22 cellular contexts compared by ENCODE assay signal in genomic region chr6:18314317-18314997, GRCh38.
"Had no signal": no experiment of that assay in that cellular context is flagged by ENCODE, and none has a peak within 500 bp of the region (broad histone marks: within the 10 kb centered on the region; RNA-seq: fewer than 3 reads in every experiment).

No MANE protein-coding gene starts in this region.

- DNase-seq: activated CD4-positive, alpha-beta T cell treated with anti-CD3 and anti-CD28 coated beads for 4 hours; activated CD8-positive, alpha-beta memory T cell treated with anti-CD3 and anti-CD28 coated beads, Interleukin-2, amount 50 U/mL, for 4 hours; activated CD8-positive, alpha-beta T cell treated with anti-CD3 and anti-CD28 coated beads for 36 hours; aorta; central memory CD4-positive, alpha-beta T cell; KBM-7; NCI-H1092; NCI-H1417; NCI-H1930; NCI-H345; NCI-H510A treated with DMSO at 0.1 percent for 48 hours; NCI-H69; NK-92 treated with Interleukin-12 subunit alpha and Interleukin-12 subunit beta, amount 100 ng/mL, for 24 hours; OCI-M1; Peyer's patch; Right ventricle myocardium superior; SJCRH30 had no signal

- H3K4me1 Mint-ChIP-seq: activated naive CD4-positive, alpha-beta T cell treated with anti-CD3 and anti-CD28 coated beads, Interleukin-2, amount 50 U/mL, for 24 hours had no signal

- H3K36me3 Mint-ChIP-seq: activated naive CD4-positive, alpha-beta T cell treated with anti-CD3 and anti-CD28 coated beads, Interleukin-2, amount 50 U/mL, for 24 hours had no signal

- H3K4me3 ChIP-seq: Peyer's patch, SJCRH30 had no signal

- H3K27me3 ChIP-seq: Peyer's patch, SJCRH30 had no signal

- H3K9me3 Mint-ChIP-seq: activated naive CD4-positive, alpha-beta T cell treated with anti-CD3 and anti-CD28 coated beads, Interleukin-2, amount 50 U/mL, for 24 hours; T-helper 1 cell treated with Interleukin-12 subunit alpha and Interleukin-12 subunit beta and Interleukin-4 antibody, amounts not matched to agents 30 μg/mL and 1 μg/mL, for 36 hours had no signal

- H3K27ac ChIP-seq: Peyer's patch, RWPE1, SJCRH30 had no signal

- H3K36me3 ChIP-seq: Peyer's patch, SJCRH30 had no signal

- H3K4me3 Mint-ChIP-seq: activated CD8-positive, alpha-beta T cell treated with anti-CD3 and anti-CD28 coated beads for 36 hours; activated naive CD4-positive, alpha-beta T cell treated with anti-CD3 and anti-CD28 coated beads, Interleukin-2, amount 50 U/mL, for 24 hours; T-helper 1 cell treated with Interleukin-12 subunit alpha and Interleukin-12 subunit beta and Interleukin-4 antibody, amounts not matched to agents 30 μg/mL and 1 μg/mL, for 36 hours had no signal

- H3K9me3 ChIP-seq: Peyer's patch had no signal

- ATAC-seq: activated CD4-positive, CD25-positive, alpha-beta regulatory T cell treated with anti-CD3 and anti-CD28 coated beads, Interleukin-2, amount 50 U/mL, for 24 hours; activated CD8-positive, alpha-beta T cell treated with anti-CD3 and anti-CD28 coated beads for 36 hours; SK-N-SH treated with all-trans-retinoic acid at 6 μM for 48 hours had no signal

- H3K27ac Mint-ChIP-seq: activated CD8-positive, alpha-beta T cell treated with anti-CD3 and anti-CD28 coated beads for 36 hours; activated naive CD4-positive, alpha-beta T cell treated with anti-CD3 and anti-CD28 coated beads, Interleukin-2, amount 50 U/mL, for 24 hours; T-helper 1 cell treated with Interleukin-12 subunit alpha and Interleukin-12 subunit beta and Interleukin-4 antibody, amounts not matched to agents 30 μg/mL and 1 μg/mL, for 36 hours had no signal

- H3K4me1 ChIP-seq: Peyer's patch, SJCRH30 had no signal
